Comparison of ENCODE assay signal across 8 cellular contexts in the genomic region with DNA sequence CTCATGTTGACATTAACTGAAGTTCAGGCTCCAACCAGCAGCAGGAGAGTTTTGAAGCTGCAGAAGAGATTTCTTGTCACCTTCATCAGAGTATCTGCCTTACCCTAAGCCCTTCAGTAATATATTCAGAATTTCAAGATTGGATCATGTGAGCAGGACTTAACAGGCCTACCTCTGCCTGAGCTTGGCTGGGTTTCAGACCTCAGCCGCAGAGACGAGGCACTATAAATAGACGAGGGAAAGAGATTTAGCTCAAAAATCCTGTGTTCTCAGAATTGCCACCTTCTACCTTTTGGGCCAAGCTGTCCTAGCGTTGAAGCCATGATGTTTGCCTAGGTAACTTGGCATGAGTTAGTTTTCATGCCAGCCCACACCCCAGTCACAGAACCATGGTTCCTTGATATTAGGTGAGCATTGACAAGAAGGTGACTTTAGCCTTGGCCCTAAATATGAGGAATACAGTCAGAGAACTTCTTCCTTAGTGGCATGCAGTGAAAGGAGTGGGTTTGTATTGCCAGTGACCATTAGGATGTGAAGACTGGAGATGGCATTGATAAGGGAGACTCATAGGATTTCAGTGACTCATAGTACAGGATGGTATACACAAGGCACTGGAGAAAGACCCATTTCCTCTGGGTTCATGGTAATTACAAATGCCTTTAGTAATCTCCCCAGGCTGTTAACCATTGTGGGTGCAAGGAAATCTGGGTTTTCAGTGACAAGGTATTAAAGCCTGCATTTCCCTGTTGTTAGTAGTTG.
DNase-seq lines count a peak whose midpoint lies in the region; ATAC-seq, FAIRE-seq and TF ChIP-seq lines count a peak whose summit lies in the region.

No MANE protein-coding gene starts in this region.

- ATAC-seq in GM21360 (IDR thresholded peaks at IDR 0.05; ENCODE audit: unreplicated experiment), result no peak
- no peak for ATAC-seq in HG03442 (IDR thresholded peaks at IDR 0.05; ENCODE audit: unreplicated experiment)

- TF ChIP-seq POLR2A in GM12891 (IDR thresholded peaks at IDR 0.05; ENCODE audit: low read depth, low read length), result no peak

- FAIRE-seq in GM12891 (lab: Jason Lieb, UNC) (peak; percentile 26), RCC 7860 (lab: Jason Lieb, UNC) (no peak)

- no peaks in the 10 kb centered on the region for H3K36me3 ChIP-seq in rectal smooth muscle tissue (ENCODE audit: control insufficient read depth, insufficient read depth, low read length)

- DNase-seq in GM12891 (ENCODE audit: insufficient read length, low spot score) (no peak), RCC 7860 (ENCODE audit: low spot score) (peak; percentile 83), epithelial cell of prostate (ENCODE audit: low read depth, low spot score) (peak; percentile 56), retina (no peak), NCI-H446 treated with DMSO at 0.1 percent for 48 hours (lab: John Stamatoyannopoulos, UW) (no peak)

- H3K4me1 ChIP-seq in rectal smooth muscle tissue (ENCODE audit: control insufficient read depth, insufficient read depth, low read length), result peaks cover 29% of the 10 kb centered on the region

- H3K9ac ChIP-seq in rectal smooth muscle tissue (ENCODE audit: low read length), result no peak overlapping the region

- H3K27ac ChIP-seq in epithelial cell of prostate (peak overlapping the region; percentile 17), rectal smooth muscle tissue (ENCODE audit: low read depth, low read length) (peak overlapping the region; percentile 27)

- H3K4me3 ChIP-seq in rectal smooth muscle tissue (ENCODE audit: low read length), result no peak overlapping the region

- H3K27me3 ChIP-seq in rectal smooth muscle tissue (ENCODE audit: control insufficient read depth, insufficient read depth, low read length), result no peaks in the 10 kb centered on the region

TF ChIP-seq in GM12891, 5 proteins besides CTCF, POLR2A, EP300 and RAD21:
- TF ChIP-seq TAF1 (IDR thresholded peaks at IDR 0.05; ENCODE audit: low read depth, low read length) (no peak), SPI1 (IDR thresholded peaks at IDR 0.05; ENCODE audit: low read depth, low read length) (no peak), PAX5 (IDR thresholded peaks at IDR 0.05; ENCODE audit: insufficient read depth, low read length, severe bottlenecking) (no peak), POU2F2 (IDR thresholded peaks at IDR 0.05; ENCODE audit: low read depth, low read length) (no peak), POLR2AphosphoS5 (IDR thresholded peaks at IDR 0.05; ENCODE audit: low read depth, low read length) (no peak)

Comparison
In these comparisons a context has a peak if more than half of its experiments do, and no peak if none do; other contexts are left out.
1. DNase-seq: peak in RCC 7860 (single experiment) and epithelial cell of prostate (single experiment); none in GM12891 (single experiment), retina (single experiment) and NCI-H446 treated with DMSO at 0.1 percent for 48 hours (single experiment).